Comparison of ENCODE assay signal across 18 cellular contexts in the genomic region with DNA sequence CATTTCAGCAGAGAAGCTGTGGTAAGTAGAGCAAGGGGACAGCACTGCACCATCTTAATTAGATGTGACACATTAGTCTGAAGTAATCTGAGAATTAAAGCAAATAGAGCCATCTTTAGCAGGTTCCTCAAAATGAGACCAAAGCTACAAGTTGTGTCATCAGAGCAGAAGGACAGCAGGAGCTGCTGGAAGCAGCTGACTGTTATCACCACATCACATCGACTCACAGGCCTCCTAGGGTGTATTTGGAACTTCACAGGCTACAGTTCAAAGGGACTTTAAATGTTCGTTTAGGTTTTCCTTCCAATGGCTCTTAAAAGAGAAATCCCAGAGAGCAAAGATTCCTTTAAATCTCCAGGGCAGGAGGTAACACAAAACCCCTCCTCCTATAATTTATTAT.
A peak's percentile ranks its signal among the peaks of the same experiment; 100 is the strongest.
DNase-seq lines count a peak whose midpoint lies in the region; ATAC-seq, FAIRE-seq and TF ChIP-seq lines count a peak whose summit lies in the region.
"Had no signal": no experiment of that assay in that cellular context is flagged by ENCODE, and none has a peak within 500 bp of the region (broad histone marks: within the 10 kb centered on the region; RNA-seq: fewer than 3 reads in every experiment).

No MANE protein-coding gene starts in this region.

- H3K4me3 Mint-ChIP-seq in naive thymus-derived CD4-positive, alpha-beta T cell = no peak overlapping the region
- H3K4me3 Mint-ChIP-seq in T-cell = no peak overlapping the region
- no peak overlapping the region for H3K4me3 Mint-ChIP-seq in CD8-positive, alpha-beta T cell
- H3K4me3 Mint-ChIP-seq: activated T-cell treated with anti-CD3 and anti-CD28 coated beads, Interleukin-2, amount 50 U/mL, for 24 hours; CD4-positive, alpha-beta memory T cell; nephron had no signal

- CTCF ChIA-PET in naive thymus-derived CD4-positive, alpha-beta T cell (lab: Charles Lee) = no interaction called here
- CTCF ChIA-PET in T-cell (lab: Charles Lee) = no interaction called here
- CTCF ChIA-PET in CD8-positive, alpha-beta T cell (lab: Charles Lee) = interaction anchor here (0.6 kb wide), 1 partner anchor 284 kb away, joined by 6 read pairs; no protein-coding TSS in a partner anchor

- no peak overlapping the region for H3K27ac ChIP-seq in naive thymus-derived CD4-positive, alpha-beta T cell (ENCODE audit: low read depth, low read length)
- no peak overlapping the region for H3K27ac ChIP-seq in CD8-positive, alpha-beta T cell (ENCODE audit: low read depth, low read length)
- H3K27ac ChIP-seq: SJCRH30 had no signal

- TF ChIP-seq POLR2A in H54 (IDR thresholded peaks at IDR 0.05; ENCODE audit: low read depth, low read length) = no peak

- in situ Hi-C loops in astrocyte of the spinal cord (cut with HindIII; ENCODE audit: low sequenced_read_pairs) = no loop called here

- H3K4me3 ChIP-seq in astrocyte of the spinal cord (ENCODE audit: low read depth, low read length) = no peak overlapping the region
- no peak overlapping the region for H3K4me3 ChIP-seq in naive thymus-derived CD4-positive, alpha-beta T cell (ENCODE audit: low read length)
- no peak overlapping the region for H3K4me3 ChIP-seq in CD8-positive, alpha-beta T cell (ENCODE audit: low read depth, low read length)
- H3K4me3 ChIP-seq: SJCRH30 had no signal

- H3K9me3 Mint-ChIP-seq in naive thymus-derived CD4-positive, alpha-beta T cell = no peaks in the 10 kb centered on the region
- H3K9me3 Mint-ChIP-seq in T-cell = no peaks in the 10 kb centered on the region
- no peaks in the 10 kb centered on the region for H3K9me3 Mint-ChIP-seq in CD8-positive, alpha-beta T cell
- H3K9me3 Mint-ChIP-seq: activated T-cell treated with anti-CD3 and anti-CD28 coated beads, Interleukin-2, amount 50 U/mL, for 24 hours; nephron had no signal

- H3K27ac Mint-ChIP-seq in naive thymus-derived CD4-positive, alpha-beta T cell = no peak overlapping the region
- no peak overlapping the region for H3K27ac Mint-ChIP-seq in T-cell
- H3K27ac Mint-ChIP-seq in CD8-positive, alpha-beta T cell = no peak overlapping the region
- H3K27ac Mint-ChIP-seq: activated T-cell treated with anti-CD3 and anti-CD28 coated beads, Interleukin-2, amount 50 U/mL, for 24 hours; CD4-positive, alpha-beta memory T cell had no signal

- no peaks in the 10 kb centered on the region for H3K36me3 ChIP-seq in naive thymus-derived CD4-positive, alpha-beta T cell (ENCODE audit: control insufficient read depth in 2 of 3, insufficient read depth in 3 of 3, low read length in 3 of 3)
- no peaks in the 10 kb centered on the region for H3K36me3 ChIP-seq in CD8-positive, alpha-beta T cell (ENCODE audit: insufficient read depth, low read length)
- H3K36me3 ChIP-seq: SJCRH30 had no signal

- DNase-seq in H54 (ENCODE audit: insufficient read length, low spot score) (no peak), NCI-H510A treated with DMSO at 0.1 percent for 48 hours (lab: John Stamatoyannopoulos, UW) (peak; percentile 57), astrocyte of the spinal cord (ENCODE audit: low read depth, low spot score) (peak; percentile 43), T-cell (no peak), NCI-H2081 treated with DMSO at 0.1 percent for 48 hours (lab: John Stamatoyannopoulos, UW) (no peak), NCI-H2196 (lab: John Stamatoyannopoulos, UW; ENCODE audit: unreplicated experiment) (no peak)
- DNase-seq in naive thymus-derived CD4-positive, alpha-beta T cell = no peak
- DNase-seq in CD8-positive, alpha-beta T cell = no peak
- DNase-seq: activated CD4-positive, CD25-positive, alpha-beta regulatory T cell treated with anti-CD3 and anti-CD28 coated beads, Interleukin-2, amount 50 U/mL, for 72 hours; activated T-cell treated with anti-CD3 and anti-CD28 coated beads, Interleukin-2, amount 50 U/mL, for 24 hours; anterior cingulate cortex; CD4-positive, alpha-beta memory T cell; MM.1S; NCI-H526 treated with DMSO at 0.1 percent for 48 hours; small intestine had no signal

- intact Hi-C loops in naive thymus-derived CD4-positive, alpha-beta T cell (cut with micrococcal nuclease) = no loop called here
- intact Hi-C loops in CD8-positive, alpha-beta T cell (cut with DNase I, micrococcal nuclease) = no loop called here

- FAIRE-seq in H54 (lab: Jason Lieb, UNC) = peak; percentile 81
- FAIRE-seq: frontal cortex, small intestine had no signal

- H3K36me3 Mint-ChIP-seq in naive thymus-derived CD4-positive, alpha-beta T cell = no peaks in the 10 kb centered on the region
- no peaks in the 10 kb centered on the region for H3K36me3 Mint-ChIP-seq in T-cell
- no peaks in the 10 kb centered on the region for H3K36me3 Mint-ChIP-seq in CD8-positive, alpha-beta T cell
- H3K36me3 Mint-ChIP-seq: CD4-positive, alpha-beta memory T cell had no signal

- peak; percentile 34 for ATAC-seq in naive thymus-derived CD4-positive, alpha-beta T cell
- ATAC-seq in T-cell (replicated peaks in 1 of 4) = no peak
- ATAC-seq in CD8-positive, alpha-beta T cell = no peak

- no peaks in the 10 kb centered on the region for H3K4me1 ChIP-seq in naive thymus-derived CD4-positive, alpha-beta T cell (ENCODE audit: control insufficient read depth in 2 of 2, insufficient read depth in 2 of 2, low read length in 2 of 2)
- no peaks in the 10 kb centered on the region for H3K4me1 ChIP-seq in CD8-positive, alpha-beta T cell (ENCODE audit: insufficient read depth, low read length)

- TF ChIP-seq CTCF in astrocyte of the spinal cord (IDR thresholded peaks at IDR 0.05; ENCODE audit: low read depth, low read length) = no peak
- TF ChIP-seq CTCF in CD8-positive, alpha-beta T cell (IDR thresholded peaks at IDR 0.05) = no peak

- peaks cover 5 to 28% (median 20%) of the 10 kb centered on the region in 5 donors for H3K27me3 Mint-ChIP-seq in naive thymus-derived CD4-positive, alpha-beta T cell
- peaks cover 5 to 12% of the 10 kb centered on the region in 2 donors for H3K27me3 Mint-ChIP-seq in T-cell
- peaks cover 7% of the 10 kb centered on the region for H3K27me3 Mint-ChIP-seq in CD8-positive, alpha-beta T cell (ENCODE audit: low read depth)

- H3K9me3 ChIP-seq in naive thymus-derived CD4-positive, alpha-beta T cell (ENCODE audit: control insufficient read depth in 2 of 3, low read length in 3 of 3) = no peaks in the 10 kb centered on the region
- no peaks in the 10 kb centered on the region for H3K9me3 ChIP-seq in CD8-positive, alpha-beta T cell (ENCODE audit: low read length)
- H3K9me3 ChIP-seq: SJCRH30 had no signal

- no peaks in the 10 kb centered on the region for H3K27me3 ChIP-seq in naive thymus-derived CD4-positive, alpha-beta T cell (ENCODE audit: control insufficient read depth in 2 of 2, insufficient read depth in 2 of 2, low read length in 2 of 2)
- no peaks in the 10 kb centered on the region for H3K27me3 ChIP-seq in CD8-positive, alpha-beta T cell (ENCODE audit: insufficient read depth, low read length)
- H3K27me3 ChIP-seq: SJCRH30 had no signal

- H3K4me1 Mint-ChIP-seq in naive thymus-derived CD4-positive, alpha-beta T cell = peaks cover 0 to 2% (median 0%) of the 10 kb centered on the region in 7 donors
- no peaks in the 10 kb centered on the region for H3K4me1 Mint-ChIP-seq in T-cell
- H3K4me1 Mint-ChIP-seq in CD8-positive, alpha-beta T cell (ENCODE audit: low read depth) = no peaks in the 10 kb centered on the region
- H3K4me1 Mint-ChIP-seq: CD4-positive, alpha-beta memory T cell had no signal

- POLR2A ChIA-PET in naive thymus-derived CD4-positive, alpha-beta T cell (lab: Charles Lee) = no interaction called here
- POLR2A ChIA-PET in T-cell (lab: Charles Lee) = no interaction called here
- POLR2A ChIA-PET in CD8-positive, alpha-beta T cell (lab: Charles Lee) = no interaction called here

Comparison
In these comparisons a context has a peak if more than half of its experiments do, and no peak if none do; other contexts are left out.
1. DNase-seq: peak in NCI-H510A treated with DMSO at 0.1 percent for 48 hours (single experiment) and astrocyte of the spinal cord (single experiment); none in H54 (single experiment), naive thymus-derived CD4-positive, alpha-beta T cell (0 of 9), T-cell (0 of 34), NCI-H2081 treated with DMSO at 0.1 percent for 48 hours (single experiment), NCI-H2196 (single experiment) and CD8-positive, alpha-beta T cell (0 of 7).